16 cellular contexts compared by ENCODE assay signal in genomic region chr1:10424034-10424433, GRCh38. TPM values are rescaled to one million over a fixed set of nuclear protein-coding genes. Genes with fewer than 3 reads are reported as not detected.
DNase-seq lines count a peak whose midpoint lies in the region; ATAC-seq and TF ChIP-seq lines count a peak whose summit lies in the region.
"Had no signal": no experiment of that assay in that cellular context is flagged by ENCODE, and none has a peak within 500 bp of the region (broad histone marks: within the 10 kb centered on the region; RNA-seq: fewer than 3 reads in every experiment).

No MANE protein-coding gene starts in this region.

- ATAC-seq in HG03175 (IDR thresholded peaks at IDR 0.05; ENCODE audit: unreplicated experiment) = no peak
- ATAC-seq in GM21390 (IDR thresholded peaks at IDR 0.05; ENCODE audit: unreplicated experiment) = no peak
- ATAC-seq: stimulated activated naive B cell treated with anti-CD40 and anti-IgM and Interleukin-4, amounts not matched to agents 10 μg/mL and 1 μg/mL and 100 μg/mL, for 72 hours had no signal

- intact Hi-C loops in activated T-helper 2 cell treated with anti-CD3 and anti-CD28 coated beads, Interferon-gamma antibody, Interleukin-2, Interleukin-4, amounts not matched to agents 10 μg/mL and 5 μg/mL and 100 μg/mL, durations not matched to agents 14 hours and 24 hours and 36 hours (cut with micrococcal nuclease) = no loop called here

- no peaks in the 10 kb centered on the region for H3K9me3 Mint-ChIP-seq in nephron progenitor cell
- H3K9me3 Mint-ChIP-seq in activated T-helper 2 cell treated with anti-CD3 and anti-CD28 coated beads, Interferon-gamma antibody, Interleukin-2, Interleukin-4, amounts not matched to agents 10 μg/mL and 5 μg/mL and 100 μg/mL, durations not matched to agents 14 hours and 24 hours and 36 hours = no peaks in the 10 kb centered on the region
- H3K9me3 Mint-ChIP-seq: CD4-positive, CD25-positive, alpha-beta regulatory T cell; stimulated activated naive B cell treated with anti-CD40 and anti-IgM and Interleukin-4, amounts not matched to agents 10 μg/mL and 1 μg/mL and 100 μg/mL, for 72 hours had no signal

- peak overlapping the region; percentile 94 for H3K27ac Mint-ChIP-seq in nephron progenitor cell
- no peak overlapping the region for H3K27ac Mint-ChIP-seq in activated T-helper 2 cell treated with anti-CD3 and anti-CD28 coated beads, Interferon-gamma antibody, Interleukin-2, Interleukin-4, amounts not matched to agents 10 μg/mL and 5 μg/mL and 100 μg/mL, durations not matched to agents 14 hours and 24 hours and 36 hours
- H3K27ac Mint-ChIP-seq: stimulated activated naive B cell treated with anti-CD40 and anti-IgM and Interleukin-4, amounts not matched to agents 10 μg/mL and 1 μg/mL and 100 μg/mL, for 72 hours had no signal

- H3K4me3 Mint-ChIP-seq in nephron progenitor cell = no peak overlapping the region
- H3K4me3 Mint-ChIP-seq in activated T-helper 2 cell treated with anti-CD3 and anti-CD28 coated beads, Interferon-gamma antibody, Interleukin-2, Interleukin-4, amounts not matched to agents 10 μg/mL and 5 μg/mL and 100 μg/mL, durations not matched to agents 14 hours and 24 hours and 36 hours (ENCODE audit: low read depth) = no peak overlapping the region
- H3K4me3 Mint-ChIP-seq: CD4-positive, CD25-positive, alpha-beta regulatory T cell; stimulated activated naive B cell treated with anti-CD40 and anti-IgM and Interleukin-4, amounts not matched to agents 10 μg/mL and 1 μg/mL and 100 μg/mL, for 72 hours had no signal

- no peaks in the 10 kb centered on the region for H3K27me3 Mint-ChIP-seq in nephron progenitor cell (ENCODE audit: low read depth, poor library complexity)
- H3K27me3 Mint-ChIP-seq in activated T-helper 2 cell treated with anti-CD3 and anti-CD28 coated beads, Interferon-gamma antibody, Interleukin-2, Interleukin-4, amounts not matched to agents 10 μg/mL and 5 μg/mL and 100 μg/mL, durations not matched to agents 14 hours and 24 hours and 36 hours (ENCODE audit: low read depth) = no peaks in the 10 kb centered on the region
- H3K27me3 Mint-ChIP-seq: CD4-positive, CD25-positive, alpha-beta regulatory T cell; stimulated activated naive B cell treated with anti-CD40 and anti-IgM and Interleukin-4, amounts not matched to agents 10 μg/mL and 1 μg/mL and 100 μg/mL, for 72 hours had no signal

- H3K4me1 Mint-ChIP-seq in nephron progenitor cell = peaks cover 41% of the 10 kb centered on the region
- peaks cover 8% of the 10 kb centered on the region for H3K4me1 Mint-ChIP-seq in activated T-helper 2 cell treated with anti-CD3 and anti-CD28 coated beads, Interferon-gamma antibody, Interleukin-2, Interleukin-4, amounts not matched to agents 10 μg/mL and 5 μg/mL and 100 μg/mL, durations not matched to agents 14 hours and 24 hours and 36 hours (ENCODE audit: low read depth)

- peaks cover 36% of the 10 kb centered on the region for H3K36me3 Mint-ChIP-seq in nephron progenitor cell (ENCODE audit: low read depth)
- H3K36me3 Mint-ChIP-seq in activated T-helper 2 cell treated with anti-CD3 and anti-CD28 coated beads, Interferon-gamma antibody, Interleukin-2, Interleukin-4, amounts not matched to agents 10 μg/mL and 5 μg/mL and 100 μg/mL, durations not matched to agents 14 hours and 24 hours and 36 hours (ENCODE audit: low read depth) = peaks cover 22% of the 10 kb centered on the region

- TF ChIP-seq CTCF in nephron progenitor cell (IDR thresholded peaks at IDR 0.05) = no peak

- DNase-seq in AG20443 (ENCODE audit: low spot score) = peak; percentile 72
- DNase-seq in M059J (ENCODE audit: low read depth) = peak; percentile 39
- DNase-seq in fibroblast of peridontal ligament (ENCODE audit: extremely low read depth) = peak; percentile 55
- DNase-seq in nephron progenitor cell = no peak
- DNase-seq in MV-4-11 (lab: John Stamatoyannopoulos, UW) = no peak
- no peak for DNase-seq in activated T-helper 2 cell treated with anti-CD3 and anti-CD28 coated beads, Interferon-gamma antibody, Interleukin-2, Interleukin-4, amounts not matched to agents 10 μg/mL and 5 μg/mL and 100 μg/mL, durations not matched to agents 14 hours and 24 hours and 36 hours (ENCODE audit: low spot score)
- DNase-seq: activated CD4-positive, CD25-positive, alpha-beta regulatory T cell treated with anti-CD3 and anti-CD28 coated beads, Interleukin-2, amount 50 U/mL, for 72 hours; brain microvascular endothelial cell; CD4-positive, CD25-positive, alpha-beta regulatory T cell; NCI-H1048; NCI-H526 treated with DMSO at 0.1 percent for 48 hours; stimulated activated CD4-positive, alpha-beta T cell treated with anti-CD3 and anti-CD28 coated beads, Interleukin-1b, Interleukin-23, amount 100 ng/mL, for 48 hours; stimulated activated naive B cell treated with anti-CD40 and anti-IgM and Interleukin-4, amounts not matched to agents 10 μg/mL and 1 μg/mL and 100 μg/mL, for 72 hours had no signal

RNA-seq across cellular contexts. Expression of gene CENPS, which starts 6.2 kb away (rescaled TPM):
- 16.1 and 21.2 TPM in 2 replicates for total RNA-seq in M059J (2014; rRNA removed; shearing (Covaris generic))
- total RNA-seq in activated T-helper 2 cell treated with anti-CD3 and anti-CD28 coated beads, Interferon-gamma antibody, Interleukin-2, Interleukin-4, amounts not matched to agents 10 μg/mL and 5 μg/mL and 100 μg/mL, durations not matched to agents 14 hours and 24 hours and 36 hours = 16.8 and 17.8 TPM in 2 replicates

RNA-seq across cellular contexts. Expression of gene PGD, which starts 25.2 kb away (rescaled TPM):
- total RNA-seq in M059J (2014; rRNA removed; shearing (Covaris generic)) = 37.1 and 62.3 TPM in 2 replicates
- 150 and 152 TPM in 2 replicates for total RNA-seq in activated T-helper 2 cell treated with anti-CD3 and anti-CD28 coated beads, Interferon-gamma antibody, Interleukin-2, Interleukin-4, amounts not matched to agents 10 μg/mL and 5 μg/mL and 100 μg/mL, durations not matched to agents 14 hours and 24 hours and 36 hours

RNA-seq across cellular contexts. Expression of gene CORT, which starts 25.8 kb away (rescaled TPM):
- not detected in 2 replicates for total RNA-seq in M059J (2014; rRNA removed; shearing (Covaris generic))
- total RNA-seq in activated T-helper 2 cell treated with anti-CD3 and anti-CD28 coated beads, Interferon-gamma antibody, Interleukin-2, Interleukin-4, amounts not matched to agents 10 μg/mL and 5 μg/mL and 100 μg/mL, durations not matched to agents 14 hours and 24 hours and 36 hours = 0.18 and 0.34 TPM in 2 replicates
- total RNA-seq: CD4-positive, CD25-positive, alpha-beta regulatory T cell; kidney epithelial cell had no signal

RNA-seq across cellular contexts. Expression of gene DFFA, which starts 48.3 kb away (rescaled TPM):
- total RNA-seq in M059J (2014; rRNA removed; shearing (Covaris generic)) = 24.7 and 36.6 TPM in 2 replicates
- total RNA-seq in activated T-helper 2 cell treated with anti-CD3 and anti-CD28 coated beads, Interferon-gamma antibody, Interleukin-2, Interleukin-4, amounts not matched to agents 10 μg/mL and 5 μg/mL and 100 μg/mL, durations not matched to agents 14 hours and 24 hours and 36 hours = 52.9 and 53.8 TPM in 2 replicates

RNA-seq across cellular contexts. Expression of gene PEX14, which starts 50.7 kb away (rescaled TPM):
- total RNA-seq in M059J (2014; rRNA removed; shearing (Covaris generic)) = 21.4 and 27.1 TPM in 2 replicates
- total RNA-seq in activated T-helper 2 cell treated with anti-CD3 and anti-CD28 coated beads, Interferon-gamma antibody, Interleukin-2, Interleukin-4, amounts not matched to agents 10 μg/mL and 5 μg/mL and 100 μg/mL, durations not matched to agents 14 hours and 24 hours and 36 hours = 23.1 and 25.1 TPM in 2 replicates

Comparison
In these comparisons a context has a peak if more than half of its experiments do, and no peak if none do; other contexts are left out.
1. DNase-seq: peak in AG20443 (single experiment), M059J (single experiment) and fibroblast of peridontal ligament (single experiment); none in nephron progenitor cell (single experiment), MV-4-11 (single experiment) and activated T-helper 2 cell treated with anti-CD3 and anti-CD28 coated beads, Interferon-gamma antibody, Interleukin-2, Interleukin-4, amounts not matched to agents 10 μg/mL and 5 μg/mL and 100 μg/mL, durations not matched to agents 14 hours and 24 hours and 36 hours (single experiment).